Comparison of ENCODE assay signal across 27 cellular contexts in the genomic region with DNA sequence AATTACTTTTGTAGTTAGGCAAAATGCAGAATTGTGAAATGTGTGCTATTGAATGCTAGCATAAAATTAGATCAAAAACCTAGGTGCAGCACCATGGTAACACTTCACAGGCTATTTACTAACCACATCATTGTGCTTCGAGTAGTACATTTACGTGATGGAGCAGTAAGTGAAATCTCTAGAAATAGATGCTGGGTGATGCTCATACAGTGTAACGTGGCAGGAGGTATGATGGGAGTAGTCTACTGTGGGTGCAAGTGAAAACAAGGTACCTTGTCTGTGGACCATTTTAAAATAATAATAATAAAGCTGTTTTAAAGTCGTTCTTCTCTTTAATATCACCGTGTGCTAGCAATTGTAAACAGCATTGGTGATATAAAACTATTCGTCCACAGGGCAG.
"Had no signal": no experiment of that assay in that cellular context is flagged by ENCODE, and none has a peak within 500 bp of the region (broad histone marks: within the 10 kb centered on the region; RNA-seq: fewer than 3 reads in every experiment).

No MANE protein-coding gene starts in this region.

- H3K9me3 ChIP-seq: colonic mucosa, esophagus muscularis mucosa, esophagus squamous epithelium, gastrocnemius medialis, gastroesophageal sphincter, heart left ventricle, heart right ventricle had no signal

- H3K4me1 Mint-ChIP-seq: endodermal cell had no signal

- FAIRE-seq: endometrium, endothelial cell of umbilical vein had no signal

- H3K4me3 ChIP-seq: colonic mucosa, coronary artery, dorsolateral prefrontal cortex, esophagus muscularis mucosa, esophagus squamous epithelium, gastrocnemius medialis, gastroesophageal sphincter, heart left ventricle, heart right ventricle had no signal

- H3K4me1 ChIP-seq: colonic mucosa, esophagus muscularis mucosa, esophagus squamous epithelium, foreskin keratinocyte, gastrocnemius medialis, gastroesophageal sphincter, heart left ventricle, heart right ventricle had no signal

- H3K36me3 ChIP-seq: colonic mucosa, gastrocnemius medialis had no signal

- H3K27me3 Mint-ChIP-seq: dendritic cell treated with granulocyte-macrophage colony-stimulating factor and Interleukin-4, amounts not matched to agents 40 ng/mL and 50 ng/mL, for 4 days; effector memory CD8-positive, alpha-beta T cell had no signal

- H3K9me3 Mint-ChIP-seq: dendritic cell treated with granulocyte-macrophage colony-stimulating factor and Interleukin-4, amounts not matched to agents 40 ng/mL and 50 ng/mL, for 4 days; effector memory CD8-positive, alpha-beta T cell; endodermal cell had no signal

- H3K27ac Mint-ChIP-seq: dendritic cell treated with granulocyte-macrophage colony-stimulating factor and Interleukin-4, amounts not matched to agents 40 ng/mL and 50 ng/mL, for 4 days; effector memory CD8-positive, alpha-beta T cell; endodermal cell had no signal

- H3K27ac ChIP-seq: colonic mucosa, coronary artery, dorsolateral prefrontal cortex, epithelial cell of prostate, esophagus muscularis mucosa, esophagus squamous epithelium, foreskin keratinocyte, gastrocnemius medialis, gastroesophageal sphincter, heart left ventricle, heart right ventricle had no signal

- ATAC-seq: effector memory CD8-positive, alpha-beta T cell; esophagus mucosa; foreskin keratinocyte; gastrocnemius medialis; gastroesophageal sphincter; heart left ventricle; heart right ventricle had no signal

- H3K4me3 Mint-ChIP-seq: dendritic cell treated with granulocyte-macrophage colony-stimulating factor and Interleukin-4, amounts not matched to agents 40 ng/mL and 50 ng/mL, for 4 days; effector memory CD8-positive, alpha-beta T cell; endodermal cell had no signal

- DNase-seq: colonic mucosa; cortex of kidney; dermis blood vessel endothelial cell; dorsolateral prefrontal cortex; effector CD4-positive, alpha-beta T cell; effector CD8-positive, alpha-beta T cell; effector memory CD4-positive, alpha-beta T cell; effector memory CD8-positive, alpha-beta T cell; endodermal cell; erythroblast; esophagus squamous epithelium; foreskin fibroblast; foreskin keratinocyte; foreskin melanocyte; gastrocnemius medialis; glutamatergic neuron; head of caudate nucleus; heart left ventricle; heart right ventricle had no signal

- H3K27me3 ChIP-seq: colonic mucosa, dorsolateral prefrontal cortex, esophagus muscularis mucosa, esophagus squamous epithelium, foreskin keratinocyte, gastrocnemius medialis, gastroesophageal sphincter, heart left ventricle, heart right ventricle had no signal
